Comparison of ENCODE assay signal across 18 cellular contexts in genomic region chr11:1969036-1969435, GRCh38. TPM values are rescaled to one million over a fixed set of nuclear protein-coding genes. Genes with fewer than 3 reads are reported as not detected.
DNase-seq lines count a peak whose midpoint lies in the region; ATAC-seq and TF ChIP-seq lines count a peak whose summit lies in the region.
"Had no signal": no experiment of that assay in that cellular context is flagged by ENCODE, and none has a peak within 500 bp of the region (broad histone marks: within the 10 kb centered on the region; RNA-seq: fewer than 3 reads in every experiment).

No MANE protein-coding gene starts in this region.

- H3K4me1 ChIP-seq in heart left ventricle (no peaks in the 10 kb centered on the region), right atrium auricular region (no peaks in the 10 kb centered on the region), heart right ventricle (no peaks in the 10 kb centered on the region), right lobe of liver (no peaks in the 10 kb centered on the region), upper lobe of right lung (no peaks in the 10 kb centered on the region)
- H3K4me1 ChIP-seq: Caco-2 had no signal

- ATAC-seq in heart left ventricle: peak in 3 of 4 donors; percentile 58 to 72 (median 70)
- peak; percentile 63 to 78 (median 70) for ATAC-seq in heart right ventricle
- ATAC-seq in right lobe of liver: peak; percentile 26 to 56 (median 40)
- peak; percentile 30 for ATAC-seq in upper lobe of right lung
- no peak for ATAC-seq in HG02885 (IDR thresholded peaks at IDR 0.05; ENCODE audit: poor library complexity, unreplicated experiment)

- intact Hi-C loops in heart left ventricle (cut with DNase I): no loop called here
- intact Hi-C loops in heart right ventricle (cut with DNase I): no loop called here
- intact Hi-C loops in right lobe of liver (cut with DNase I): no loop called here
- intact Hi-C loops in upper lobe of right lung (cut with DNase I): no loop called here

- no peaks in the 10 kb centered on the region for H3K36me3 ChIP-seq in heart left ventricle
- H3K36me3 ChIP-seq in right atrium auricular region: no peaks in the 10 kb centered on the region
- H3K36me3 ChIP-seq in heart right ventricle: no peaks in the 10 kb centered on the region
- H3K36me3 ChIP-seq in right lobe of liver: no peaks in the 10 kb centered on the region
- H3K36me3 ChIP-seq in upper lobe of right lung: no peaks in the 10 kb centered on the region

- TF ChIP-seq POLR2A in heart left ventricle (IDR thresholded peaks at IDR 0.05) (no peak), right lobe of liver (IDR thresholded peaks at IDR 0.05) (no peak)

- no peaks in the 10 kb centered on the region for H3K27me3 ChIP-seq in heart left ventricle
- H3K27me3 ChIP-seq in right atrium auricular region: no peaks in the 10 kb centered on the region
- H3K27me3 ChIP-seq in heart right ventricle: no peaks in the 10 kb centered on the region
- H3K27me3 ChIP-seq in right lobe of liver: no peaks in the 10 kb centered on the region
- no peaks in the 10 kb centered on the region for H3K27me3 ChIP-seq in upper lobe of right lung

- no peak overlapping the region for H3K27ac ChIP-seq in heart left ventricle
- H3K27ac ChIP-seq in right atrium auricular region: no peak overlapping the region
- no peak overlapping the region for H3K27ac ChIP-seq in heart right ventricle
- no peak overlapping the region for H3K27ac ChIP-seq in right lobe of liver
- no peak overlapping the region for H3K27ac ChIP-seq in upper lobe of right lung
- H3K27ac ChIP-seq: KMS-11 had no signal

- no peaks in the 10 kb centered on the region for H3K9me3 ChIP-seq in heart left ventricle
- H3K9me3 ChIP-seq in right atrium auricular region: no peaks in the 10 kb centered on the region
- H3K9me3 ChIP-seq in heart right ventricle: no peaks in the 10 kb centered on the region
- no peaks in the 10 kb centered on the region for H3K9me3 ChIP-seq in right lobe of liver
- H3K9me3 ChIP-seq in upper lobe of right lung: no peaks in the 10 kb centered on the region
- H3K9me3 ChIP-seq: Caco-2 had no signal

- TF ChIP-seq CTCF in heart left ventricle (IDR thresholded peaks at IDR 0.05) (no peak), right atrium auricular region (IDR thresholded peaks at IDR 0.05) (no peak), heart right ventricle (IDR thresholded peaks at IDR 0.05) (no peak), right lobe of liver (IDR thresholded peaks at IDR 0.05) (no peak), upper lobe of right lung (IDR thresholded peaks at IDR 0.05) (no peak)

- H3K4me3 ChIP-seq in heart left ventricle (no peak overlapping the region), right atrium auricular region (no peak overlapping the region), heart right ventricle (no peak overlapping the region), right lobe of liver (no peak overlapping the region), upper lobe of right lung (no peak overlapping the region)

- WGBS in heart left ventricle, 4 donors: no CpG with 5 or more reads among the region's 21 CpGs
- no CpG with 5 or more reads among the region's 21 CpGs for WGBS in heart right ventricle, 2 donors
- no CpG with 5 or more reads among the region's 21 CpGs for WGBS in right lobe of liver (ENCODE audit: insufficient coverage, low coverage, low lambda C conversion rate, missing lambda C conversion rate)

- no peak for DNase-seq in heart left ventricle
- no peak for DNase-seq in right atrium auricular region (ENCODE audit: low spot score)
- DNase-seq in heart right ventricle: no peak
- no peak for DNase-seq in right lobe of liver
- DNase-seq in upper lobe of right lung: no peak
- no peak for DNase-seq in NCI-H510A treated with DMSO at 0.1 percent for 48 hours (lab: John Stamatoyannopoulos, UW)
- no peak for DNase-seq in stimulated activated naive CD4-positive, alpha-beta T cell treated with Interleukin-2 at 50 U/mL for 16 hours (lab: John Stamatoyannopoulos, UW)
- DNase-seq: Caco-2; CD4-positive, alpha-beta T cell; GOT3; MV-4-11; NCI-H187; NCI-H2107; NCI-H2227 treated with DMSO at 0.1 percent for 48 hours; NCI-H69 had no signal

RNA-seq across cellular contexts. Expression of gene MRPL23, which starts 21.9 kb away (rescaled TPM):
- 100 to 1,000 TPM in 2 of 9 donors, 10 to 100 TPM in 7; 44.0 to 183 (median 76.1) TPM for total RNA-seq in heart left ventricle
- polyA plus RNA-seq in heart left ventricle: 100 to 1,000 TPM; 141 to 183 TPM
- 100 to 1,000 TPM; 128 to 210 TPM for total RNA-seq in right atrium auricular region
- 10 to 100 TPM; 45.9 to 95.8 (median 74.2) TPM for total RNA-seq in heart right ventricle
- 100 to 1,000 TPM; 225 to 356 TPM for polyA plus RNA-seq in heart right ventricle
- total RNA-seq in right lobe of liver: 100 to 1,000 TPM in 1 of 6 experiments, 10 to 100 TPM in 5; 23.1 to 121 (median 36.4) TPM
- total RNA-seq in upper lobe of right lung: 58.6 TPM

RNA-seq across cellular contexts. Expression of gene H19, which starts 28.6 kb away (rescaled TPM):
- total RNA-seq in heart left ventricle: 1,000 to 10,000 TPM in 1 of 9 donors, 100 to 1,000 TPM in 8; 303 to 1,545 (median 463) TPM
- 1,000 to 10,000 TPM in 1 of 2 donors, 100 to 1,000 TPM in 1; 627 to 1,006 TPM for polyA plus RNA-seq in heart left ventricle
- total RNA-seq in right atrium auricular region: 100 to 1,000 TPM; 449 to 551 TPM
- total RNA-seq in heart right ventricle: 1,000 to 10,000 TPM in 2 of 10 donors, 100 to 1,000 TPM in 8; 235 to 1,965 (median 391) TPM
- polyA plus RNA-seq in heart right ventricle: 1,000 to 10,000 TPM in 1 of 2 donors, 100 to 1,000 TPM in 1; 653 to 1,642 TPM
- 100 to 1,000 TPM; 143 to 898 (median 229) TPM for total RNA-seq in right lobe of liver
- 55.8 TPM for total RNA-seq in upper lobe of right lung
- total RNA-seq: CD4-positive, alpha-beta T cell had no signal

RNA-seq across cellular contexts. Expression of gene TNNT3, which starts 49.5 kb away (rescaled TPM):
- 10 to 100 TPM; 17.1 to 84.5 (median 49.0) TPM for total RNA-seq in heart left ventricle
- 10 to 100 TPM; 40.8 to 45.5 TPM for polyA plus RNA-seq in heart left ventricle
- total RNA-seq in right atrium auricular region: 10 to 100 TPM; 12.8 to 16.4 TPM
- total RNA-seq in heart right ventricle: 10 to 100 TPM; 12.5 to 49.9 (median 39.9) TPM
- polyA plus RNA-seq in heart right ventricle: 10 to 100 TPM; 45.7 to 48.5 TPM
- 1 to 10 TPM in 1 of 6 experiments, under 1 TPM in 1, not detected in 4; 0.44 to 2.2 TPM for total RNA-seq in right lobe of liver
- total RNA-seq in upper lobe of right lung: 0.43 TPM
- polyA plus RNA-seq: BJ had no signal
